26 cellular contexts compared by ENCODE assay signal in genomic region chr2:31379102-31379501, GRCh38. TPM values are rescaled to one million over a fixed set of nuclear protein-coding genes. Genes with fewer than 3 reads are reported as not detected.
DNase-seq lines count a peak whose midpoint lies in the region; ATAC-seq and TF ChIP-seq lines count a peak whose summit lies in the region.
"Had no signal": no experiment of that assay in that cellular context is flagged by ENCODE, and none has a peak within 500 bp of the region (broad histone marks: within the 10 kb centered on the region; RNA-seq: fewer than 3 reads in every experiment).

No MANE protein-coding gene starts in this region.

- POLR2A ChIA-PET in RWPE1 (lab: Yijun Ruan, JAX; ENCODE audit: low non-redundant PET) = no interaction called here
- POLR2A ChIA-PET in activated CD8-positive, alpha-beta T cell treated with anti-CD3 and anti-CD28 coated beads for 36 hours (lab: Charles Lee) = no interaction called here

- H3K27me3 ChIP-seq in gastroesophageal sphincter = peaks cover 24% of the 10 kb centered on the region
- H3K27me3 ChIP-seq: BLaER1 treated with 17β-estradiol and CSF1 and Interleukin-3, amounts not matched to agents 10 nM and 100 nM had no signal

- H3K4me3 Mint-ChIP-seq in activated CD8-positive, alpha-beta T cell treated with anti-CD3 and anti-CD28 coated beads for 36 hours = no peak overlapping the region
- no peak overlapping the region for H3K4me3 Mint-ChIP-seq in activated naive CD4-positive, alpha-beta T cell treated with anti-CD3 and anti-CD28 coated beads, Interleukin-2, amount 10 ng/mL, durations not matched to agents 7 days and 5 days
- H3K4me3 Mint-ChIP-seq: CD4-positive, alpha-beta memory T cell; HFFc6; IgD-negative memory B cell had no signal

- ATAC-seq in activated CD8-positive, alpha-beta T cell treated with anti-CD3 and anti-CD28 coated beads for 36 hours = no peak
- no peak for ATAC-seq in gastroesophageal sphincter
- ATAC-seq: A549 had no signal

- intact Hi-C loops in activated CD8-positive, alpha-beta T cell treated with anti-CD3 and anti-CD28 coated beads for 36 hours (cut with micrococcal nuclease) = no loop called here

- peaks cover 3% of the 10 kb centered on the region for H3K4me1 Mint-ChIP-seq in activated CD8-positive, alpha-beta T cell treated with anti-CD3 and anti-CD28 coated beads for 36 hours (ENCODE audit: low read depth)
- H3K4me1 Mint-ChIP-seq in activated naive CD4-positive, alpha-beta T cell treated with anti-CD3 and anti-CD28 coated beads, Interleukin-2, amount 10 ng/mL, durations not matched to agents 7 days and 5 days = peaks cover 47% of the 10 kb centered on the region

- no peaks in the 10 kb centered on the region for H3K9me3 Mint-ChIP-seq in activated CD8-positive, alpha-beta T cell treated with anti-CD3 and anti-CD28 coated beads for 36 hours
- H3K9me3 Mint-ChIP-seq in activated naive CD4-positive, alpha-beta T cell treated with anti-CD3 and anti-CD28 coated beads, Interleukin-2, amount 10 ng/mL, durations not matched to agents 7 days and 5 days = peaks cover 2% of the 10 kb centered on the region
- H3K9me3 Mint-ChIP-seq: CD4-positive, alpha-beta memory T cell; HFFc6 had no signal

- no peaks in the 10 kb centered on the region for H3K9me3 ChIP-seq in gastroesophageal sphincter
- H3K9me3 ChIP-seq: A549; BLaER1 treated with 17β-estradiol and CSF1 and Interleukin-3, amounts not matched to agents 10 nM and 100 nM; HAP-1 had no signal

- H3K4me3 ChIP-seq in gastroesophageal sphincter = no peak overlapping the region
- H3K4me3 ChIP-seq: A549; BLaER1 treated with 17β-estradiol and CSF1 and Interleukin-3, amounts not matched to agents 10 nM and 100 nM; HAP-1; PC-9 had no signal

- H3K4me1 ChIP-seq in gastroesophageal sphincter = no peaks in the 10 kb centered on the region
- H3K4me1 ChIP-seq: HAP-1 had no signal

- CTCF ChIA-PET in RWPE1 (lab: Yijun Ruan, JAX) = no interaction called here
- CTCF ChIA-PET in activated CD8-positive, alpha-beta T cell treated with anti-CD3 and anti-CD28 coated beads for 36 hours (lab: Charles Lee) = no interaction called here
- CTCF ChIA-PET in activated naive CD4-positive, alpha-beta T cell treated with anti-CD3 and anti-CD28 coated beads, Interleukin-2, amount 10 ng/mL, durations not matched to agents 7 days and 5 days (lab: Charles Lee) = no interaction called here

- H3K36me3 Mint-ChIP-seq in activated CD8-positive, alpha-beta T cell treated with anti-CD3 and anti-CD28 coated beads for 36 hours (ENCODE audit: low read depth) = no peaks in the 10 kb centered on the region
- peaks cover 5% of the 10 kb centered on the region for H3K36me3 Mint-ChIP-seq in activated naive CD4-positive, alpha-beta T cell treated with anti-CD3 and anti-CD28 coated beads, Interleukin-2, amount 10 ng/mL, durations not matched to agents 7 days and 5 days
- H3K36me3 Mint-ChIP-seq: CD4-positive, alpha-beta memory T cell; IgD-negative memory B cell had no signal

- no peak for TF ChIP-seq POLR2A in gastroesophageal sphincter (IDR thresholded peaks at IDR 0.05)

- H3K27ac ChIP-seq in RWPE1 = peak overlapping the region; percentile 62
- H3K27ac ChIP-seq in gastroesophageal sphincter = no peak overlapping the region
- H3K27ac ChIP-seq: BLaER1 treated with 17β-estradiol and CSF1 and Interleukin-3, amounts not matched to agents 10 nM and 100 nM; KMS-11; PC-9 had no signal

- TF ChIP-seq EP300 in gastroesophageal sphincter (IDR thresholded peaks at IDR 0.05) = no peak

- H3K36me3 ChIP-seq in gastroesophageal sphincter = no peaks in the 10 kb centered on the region
- H3K36me3 ChIP-seq: BLaER1 treated with 17β-estradiol and CSF1 and Interleukin-3, amounts not matched to agents 10 nM and 100 nM; HAP-1 had no signal

- peak; percentile 49 for DNase-seq in HPDE6-E6E7 (ENCODE audit: extremely low spot score)
- DNase-seq in RWPE1 (ENCODE audit: low spot score) = peak; percentile 66
- DNase-seq in ecto neural progenitor cell (ENCODE audit: low spot score) = peak; percentile 22
- DNase-seq in islet precursor cell = peak; percentile 52
- DNase-seq in activated CD8-positive, alpha-beta T cell treated with anti-CD3 and anti-CD28 coated beads for 36 hours = no peak
- DNase-seq in LoVo (ENCODE audit: low spot score) = no peak
- no peak for DNase-seq in activated naive CD4-positive, alpha-beta T cell treated with anti-CD3 and anti-CD28 coated beads, Interleukin-2, amount 10 ng/mL, durations not matched to agents 7 days and 5 days
- DNase-seq: AML-193; CD4-positive, alpha-beta memory T cell; COR-L47; DMS53; GOT3; HFFc6; NCI-H1092; NCI-H1417 treated with DMSO at 0.1 percent for 48 hours; NCI-H1694 treated with DMSO at 0.1 percent for 48 hours; NCI-H2227 treated with DMSO at 0.1 percent for 48 hours; NCI-H526 treated with DMSO at 0.1 percent for 48 hours; PC-9; SHP77 had no signal

- no peak for TF ChIP-seq CTCF in RWPE1 (conservative IDR thresholded peaks at IDR 0.05; ENCODE audit: low read depth)
- no peak for TF ChIP-seq CTCF in activated CD8-positive, alpha-beta T cell treated with anti-CD3 and anti-CD28 coated beads for 36 hours (IDR thresholded peaks at IDR 0.05)
- TF ChIP-seq CTCF in gastroesophageal sphincter (IDR thresholded peaks at IDR 0.05) = no peak

- H3K27me3 Mint-ChIP-seq in activated CD8-positive, alpha-beta T cell treated with anti-CD3 and anti-CD28 coated beads for 36 hours = no peaks in the 10 kb centered on the region
- H3K27me3 Mint-ChIP-seq in activated naive CD4-positive, alpha-beta T cell treated with anti-CD3 and anti-CD28 coated beads, Interleukin-2, amount 10 ng/mL, durations not matched to agents 7 days and 5 days = peaks cover 17% of the 10 kb centered on the region

- 88 to 96% methylated on average over 3 to 4 of the region's 6 CpGs for WGBS in gastroesophageal sphincter (ENCODE audit: low coverage in 1 of 2), 2 donors

- H3K27ac Mint-ChIP-seq in activated CD8-positive, alpha-beta T cell treated with anti-CD3 and anti-CD28 coated beads for 36 hours = no peak overlapping the region
- no peak overlapping the region for H3K27ac Mint-ChIP-seq in activated naive CD4-positive, alpha-beta T cell treated with anti-CD3 and anti-CD28 coated beads, Interleukin-2, amount 10 ng/mL, durations not matched to agents 7 days and 5 days
- H3K27ac Mint-ChIP-seq: CD4-positive, alpha-beta memory T cell; HFFc6 had no signal

RNA-seq across cellular contexts. Expression of gene XDH, which starts 35.4 kb away (rescaled TPM):
- under 1 TPM in 1 of 2 experiments, not detected in 1; 0.16 TPM for total RNA-seq in activated CD8-positive, alpha-beta T cell treated with anti-CD3 and anti-CD28 coated beads for 36 hours
- 1 to 10 TPM in 1 of 4 donors, under 1 TPM in 2, not detected in 1; under 0.01 to 2.8 (median 0.08) TPM for total RNA-seq in gastroesophageal sphincter
- total RNA-seq: CD4-positive, alpha-beta memory T cell had no signal

Comparison
In these comparisons a context has a peak if more than half of its experiments do, and no peak if none do; other contexts are left out.
1. DNase-seq: peak in HPDE6-E6E7 (single experiment), RWPE1 (single experiment), ecto neural progenitor cell (single experiment) and islet precursor cell (single experiment); none in activated CD8-positive, alpha-beta T cell treated with anti-CD3 and anti-CD28 coated beads for 36 hours (single experiment), LoVo (single experiment) and activated naive CD4-positive, alpha-beta T cell treated with anti-CD3 and anti-CD28 coated beads, Interleukin-2, amount 10 ng/mL, durations not matched to agents 7 days and 5 days (single experiment).